In the genomic region with DNA sequence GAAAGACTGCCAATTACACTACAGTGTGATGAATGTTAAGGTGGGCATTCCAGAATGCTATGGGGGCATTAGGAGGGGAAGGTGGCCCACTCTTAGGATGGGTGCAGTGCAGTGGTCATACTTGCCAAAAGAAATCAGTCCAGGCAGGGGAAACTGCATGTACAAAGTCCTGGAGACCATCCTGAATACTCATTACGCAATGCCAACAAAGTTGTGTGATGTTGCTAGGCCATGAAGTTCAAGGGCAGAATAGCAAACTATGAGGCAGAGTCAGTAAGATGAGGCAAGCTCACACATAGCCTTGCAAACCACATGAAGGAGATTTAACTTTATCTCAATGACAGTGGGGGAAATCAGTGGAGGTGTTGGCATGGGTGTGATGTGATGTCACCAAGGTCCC, we compare ENCODE assay signal across 1 cellular context.
TF ChIP-seq lines count a peak whose summit lies in the region.

No MANE protein-coding gene starts in this region.

TF ChIP-seq in HepG2, 621 proteins besides CTCF, POLR2A, EP300 and RAD21 (continued from another document and continues in another):
- TF ChIP-seq, protein P1, sequence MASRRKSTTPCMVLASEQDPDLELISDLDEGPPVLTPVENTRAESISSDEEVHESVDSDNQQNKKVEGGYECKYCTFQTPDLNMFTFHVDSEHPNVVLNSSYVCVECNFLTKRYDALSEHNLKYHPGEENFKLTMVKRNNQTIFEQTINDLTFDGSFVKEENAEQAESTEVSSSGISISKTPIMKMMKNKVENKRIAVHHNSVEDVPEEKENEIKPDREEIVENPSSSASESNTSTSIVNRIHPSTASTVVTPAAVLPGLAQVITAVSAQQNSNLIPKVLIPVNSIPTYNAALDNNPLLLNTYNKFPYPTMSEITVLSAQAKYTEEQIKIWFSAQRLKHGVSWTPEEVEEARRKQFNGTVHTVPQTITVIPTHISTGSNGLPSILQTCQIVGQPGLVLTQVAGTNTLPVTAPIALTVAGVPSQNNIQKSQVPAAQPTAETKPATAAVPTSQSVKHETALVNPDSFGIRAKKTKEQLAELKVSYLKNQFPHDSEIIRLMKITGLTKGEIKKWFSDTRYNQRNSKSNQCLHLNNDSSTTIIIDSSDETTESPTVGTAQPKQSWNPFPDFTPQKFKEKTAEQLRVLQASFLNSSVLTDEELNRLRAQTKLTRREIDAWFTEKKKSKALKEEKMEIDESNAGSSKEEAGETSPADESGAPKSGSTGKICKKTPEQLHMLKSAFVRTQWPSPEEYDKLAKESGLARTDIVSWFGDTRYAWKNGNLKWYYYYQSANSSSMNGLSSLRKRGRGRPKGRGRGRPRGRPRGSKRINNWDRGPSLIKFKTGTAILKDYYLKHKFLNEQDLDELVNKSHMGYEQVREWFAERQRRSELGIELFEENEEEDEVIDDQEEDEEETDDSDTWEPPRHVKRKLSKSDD (CRISPR knock-in tag; IDR thresholded peaks at IDR 0.05; ENCODE audit: low read depth), result no peak
- no peak for TF ChIP-seq HCFC1 (IDR thresholded peaks at IDR 0.05; ENCODE audit: low read depth, low read length)
- TF ChIP-seq, protein P2, sequence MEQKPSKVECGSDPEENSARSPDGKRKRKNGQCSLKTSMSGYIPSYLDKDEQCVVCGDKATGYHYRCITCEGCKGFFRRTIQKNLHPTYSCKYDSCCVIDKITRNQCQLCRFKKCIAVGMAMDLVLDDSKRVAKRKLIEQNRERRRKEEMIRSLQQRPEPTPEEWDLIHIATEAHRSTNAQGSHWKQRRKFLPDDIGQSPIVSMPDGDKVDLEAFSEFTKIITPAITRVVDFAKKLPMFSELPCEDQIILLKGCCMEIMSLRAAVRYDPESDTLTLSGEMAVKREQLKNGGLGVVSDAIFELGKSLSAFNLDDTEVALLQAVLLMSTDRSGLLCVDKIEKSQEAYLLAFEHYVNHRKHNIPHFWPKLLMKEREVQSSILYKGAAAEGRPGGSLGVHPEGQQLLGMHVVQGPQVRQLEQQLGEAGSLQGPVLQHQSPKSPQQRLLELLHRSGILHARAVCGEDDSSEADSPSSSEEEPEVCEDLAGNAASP (CRISPR knock-in tag; IDR thresholded peaks at IDR 0.05; ENCODE audit: borderline replicate concordance), result peak; percentile 46; the same call in 1 of the 2 replicates
- TF ChIP-seq, protein P3, sequence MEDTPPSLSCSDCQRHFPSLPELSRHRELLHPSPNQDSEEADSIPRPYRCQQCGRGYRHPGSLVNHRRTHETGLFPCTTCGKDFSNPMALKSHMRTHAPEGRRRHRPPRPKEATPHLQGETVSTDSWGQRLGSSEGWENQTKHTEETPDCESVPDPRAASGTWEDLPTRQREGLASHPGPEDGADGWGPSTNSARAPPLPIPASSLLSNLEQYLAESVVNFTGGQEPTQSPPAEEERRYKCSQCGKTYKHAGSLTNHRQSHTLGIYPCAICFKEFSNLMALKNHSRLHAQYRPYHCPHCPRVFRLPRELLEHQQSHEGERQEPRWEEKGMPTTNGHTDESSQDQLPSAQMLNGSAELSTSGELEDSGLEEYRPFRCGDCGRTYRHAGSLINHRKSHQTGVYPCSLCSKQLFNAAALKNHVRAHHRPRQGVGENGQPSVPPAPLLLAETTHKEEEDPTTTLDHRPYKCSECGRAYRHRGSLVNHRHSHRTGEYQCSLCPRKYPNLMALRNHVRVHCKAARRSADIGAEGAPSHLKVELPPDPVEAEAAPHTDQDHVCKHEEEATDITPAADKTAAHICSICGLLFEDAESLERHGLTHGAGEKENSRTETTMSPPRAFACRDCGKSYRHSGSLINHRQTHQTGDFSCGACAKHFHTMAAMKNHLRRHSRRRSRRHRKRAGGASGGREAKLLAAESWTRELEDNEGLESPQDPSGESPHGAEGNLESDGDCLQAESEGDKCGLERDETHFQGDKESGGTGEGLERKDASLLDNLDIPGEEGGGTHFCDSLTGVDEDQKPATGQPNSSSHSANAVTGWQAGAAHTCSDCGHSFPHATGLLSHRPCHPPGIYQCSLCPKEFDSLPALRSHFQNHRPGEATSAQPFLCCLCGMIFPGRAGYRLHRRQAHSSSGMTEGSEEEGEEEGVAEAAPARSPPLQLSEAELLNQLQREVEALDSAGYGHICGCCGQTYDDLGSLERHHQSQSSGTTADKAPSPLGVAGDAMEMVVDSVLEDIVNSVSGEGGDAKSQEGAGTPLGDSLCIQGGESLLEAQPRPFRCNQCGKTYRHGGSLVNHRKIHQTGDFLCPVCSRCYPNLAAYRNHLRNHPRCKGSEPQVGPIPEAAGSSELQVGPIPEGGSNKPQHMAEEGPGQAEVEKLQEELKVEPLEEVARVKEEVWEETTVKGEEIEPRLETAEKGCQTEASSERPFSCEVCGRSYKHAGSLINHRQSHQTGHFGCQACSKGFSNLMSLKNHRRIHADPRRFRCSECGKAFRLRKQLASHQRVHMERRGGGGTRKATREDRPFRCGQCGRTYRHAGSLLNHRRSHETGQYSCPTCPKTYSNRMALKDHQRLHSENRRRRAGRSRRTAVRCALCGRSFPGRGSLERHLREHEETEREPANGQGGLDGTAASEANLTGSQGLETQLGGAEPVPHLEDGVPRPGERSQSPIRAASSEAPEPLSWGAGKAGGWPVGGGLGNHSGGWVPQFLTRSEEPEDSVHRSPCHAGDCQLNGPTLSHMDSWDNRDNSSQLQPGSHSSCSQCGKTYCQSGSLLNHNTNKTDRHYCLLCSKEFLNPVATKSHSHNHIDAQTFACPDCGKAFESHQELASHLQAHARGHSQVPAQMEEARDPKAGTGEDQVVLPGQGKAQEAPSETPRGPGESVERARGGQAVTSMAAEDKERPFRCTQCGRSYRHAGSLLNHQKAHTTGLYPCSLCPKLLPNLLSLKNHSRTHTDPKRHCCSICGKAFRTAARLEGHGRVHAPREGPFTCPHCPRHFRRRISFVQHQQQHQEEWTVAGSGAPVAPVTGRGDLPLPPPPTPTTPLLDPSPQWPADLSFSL (CRISPR knock-in tag; IDR thresholded peaks at IDR 0.05), result peak; percentile 91
- peak; percentile 55; the same call in 1 of the 2 replicates for TF ChIP-seq ZNF780A (CRISPR knock-in tag; IDR thresholded peaks at IDR 0.05)
- TF ChIP-seq HNRNPH1 (optimal IDR thresholded peaks at IDR 0.05; ENCODE audit: low read depth, low read length), result no peak
- TF ChIP-seq, protein P4, sequence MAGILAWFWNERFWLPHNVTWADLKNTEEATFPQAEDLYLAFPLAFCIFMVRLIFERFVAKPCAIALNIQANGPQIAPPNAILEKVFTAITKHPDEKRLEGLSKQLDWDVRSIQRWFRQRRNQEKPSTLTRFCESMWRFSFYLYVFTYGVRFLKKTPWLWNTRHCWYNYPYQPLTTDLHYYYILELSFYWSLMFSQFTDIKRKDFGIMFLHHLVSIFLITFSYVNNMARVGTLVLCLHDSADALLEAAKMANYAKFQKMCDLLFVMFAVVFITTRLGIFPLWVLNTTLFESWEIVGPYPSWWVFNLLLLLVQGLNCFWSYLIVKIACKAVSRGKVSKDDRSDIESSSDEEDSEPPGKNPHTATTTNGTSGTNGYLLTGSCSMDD (CRISPR knock-in tag; IDR thresholded peaks at IDR 0.05), result no peak
- no peak for TF ChIP-seq ZFP41 (CRISPR knock-in tag; IDR thresholded peaks at IDR 0.05; ENCODE audit: borderline replicate concordance)
- no peak for TF ChIP-seq ZNF546 (CRISPR knock-in tag; conservative IDR thresholded peaks at IDR 0.05)
- peak; percentile 73 for TF ChIP-seq TBX2 (CRISPR knock-in tag; IDR thresholded peaks at IDR 0.05; ENCODE audit: borderline replicate concordance)
- no peak for TF ChIP-seq ZNF432 (CRISPR knock-in tag; IDR thresholded peaks at IDR 0.05; ENCODE audit: borderline replicate concordance)
- TF ChIP-seq ZNF138 (CRISPR knock-in tag; IDR thresholded peaks at IDR 0.05; ENCODE audit: low read depth), result no peak
- TF ChIP-seq, protein P5, sequence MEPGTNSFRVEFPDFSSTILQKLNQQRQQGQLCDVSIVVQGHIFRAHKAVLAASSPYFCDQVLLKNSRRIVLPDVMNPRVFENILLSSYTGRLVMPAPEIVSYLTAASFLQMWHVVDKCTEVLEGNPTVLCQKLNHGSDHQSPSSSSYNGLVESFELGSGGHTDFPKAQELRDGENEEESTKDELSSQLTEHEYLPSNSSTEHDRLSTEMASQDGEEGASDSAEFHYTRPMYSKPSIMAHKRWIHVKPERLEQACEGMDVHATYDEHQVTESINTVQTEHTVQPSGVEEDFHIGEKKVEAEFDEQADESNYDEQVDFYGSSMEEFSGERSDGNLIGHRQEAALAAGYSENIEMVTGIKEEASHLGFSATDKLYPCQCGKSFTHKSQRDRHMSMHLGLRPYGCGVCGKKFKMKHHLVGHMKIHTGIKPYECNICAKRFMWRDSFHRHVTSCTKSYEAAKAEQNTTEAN (CRISPR knock-in tag; conservative IDR thresholded peaks at IDR 0.05), result no peak
- peak; percentile 65; the same call in 1 of the 2 replicates for TF ChIP-seq ZNF12 (CRISPR knock-in tag; IDR thresholded peaks at IDR 0.05)
- TF ChIP-seq, protein P6, sequence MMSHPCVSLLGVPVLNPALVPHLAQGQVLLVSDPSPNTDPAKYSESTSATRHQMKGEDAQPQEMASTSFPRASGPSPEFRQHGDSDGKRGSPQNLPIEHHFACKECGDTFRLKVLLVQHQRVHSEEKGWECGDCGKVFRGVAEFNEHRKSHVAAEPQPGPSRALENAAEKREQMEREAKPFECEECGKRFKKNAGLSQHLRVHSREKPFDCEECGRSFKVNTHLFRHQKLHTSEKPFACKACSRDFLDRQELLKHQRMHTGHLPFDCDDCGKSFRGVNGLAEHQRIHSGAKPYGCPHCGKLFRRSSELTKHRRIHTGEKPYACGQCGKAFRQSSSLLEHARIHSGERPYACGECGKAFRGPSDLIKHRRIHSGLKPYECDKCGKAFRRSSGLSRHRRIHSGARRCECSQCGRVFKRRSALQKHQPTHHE (CRISPR knock-in tag; IDR thresholded peaks at IDR 0.05; ENCODE audit: borderline replicate concordance), result no peak
- TF ChIP-seq ZNF337 (CRISPR knock-in tag; IDR thresholded peaks at IDR 0.05; ENCODE audit: borderline replicate concordance, low read depth), result no peak
- TF ChIP-seq, protein P7, sequence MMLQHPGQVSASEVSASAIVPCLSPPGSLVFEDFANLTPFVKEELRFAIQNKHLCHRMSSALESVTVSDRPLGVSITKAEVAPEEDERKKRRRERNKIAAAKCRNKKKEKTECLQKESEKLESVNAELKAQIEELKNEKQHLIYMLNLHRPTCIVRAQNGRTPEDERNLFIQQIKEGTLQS (CRISPR knock-in tag; IDR thresholded peaks at IDR 0.05), result no peak; the same call in 1 of the 2 replicates
- TF ChIP-seq SMAD3 (CRISPR knock-in tag; IDR thresholded peaks at IDR 0.05), result no peak; the same call in 1 of the 2 replicates
- no peak for TF ChIP-seq PAF1 (CRISPR knock-in tag; IDR thresholded peaks at IDR 0.05)
- TF ChIP-seq KLF6 (CRISPR knock-in tag; IDR thresholded peaks at IDR 0.05), result no peak
- TF ChIP-seq ZBTB8A (CRISPR knock-in tag; IDR thresholded peaks at IDR 0.05; ENCODE audit: borderline replicate concordance, low read depth), result no peak
- no peak for TF ChIP-seq SP5 (CRISPR knock-in tag; IDR thresholded peaks at IDR 0.05; ENCODE audit: borderline replicate concordance, low read depth)
- TF ChIP-seq ZC3H13 (CRISPR knock-in tag; IDR thresholded peaks at IDR 0.05), result no peak
- no peak for TF ChIP-seq SMYD3 (CRISPR knock-in tag; IDR thresholded peaks at IDR 0.05)
- TF ChIP-seq, protein P8, sequence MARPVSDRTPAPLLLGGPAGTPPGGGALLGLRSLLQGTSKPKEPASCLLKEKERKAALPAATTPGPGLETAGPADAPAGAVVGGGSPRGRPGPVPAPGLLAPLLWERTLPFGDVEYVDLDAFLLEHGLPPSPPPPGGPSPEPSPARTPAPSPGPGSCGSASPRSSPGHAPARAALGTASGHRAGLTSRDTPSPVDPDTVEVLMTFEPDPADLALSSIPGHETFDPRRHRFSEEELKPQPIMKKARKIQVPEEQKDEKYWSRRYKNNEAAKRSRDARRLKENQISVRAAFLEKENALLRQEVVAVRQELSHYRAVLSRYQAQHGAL (CRISPR knock-in tag; IDR thresholded peaks at IDR 0.05; ENCODE audit: not compliant biosample characterization), result no peak
- TF ChIP-seq FOSL2 (CRISPR knock-in tag; IDR thresholded peaks at IDR 0.05), result peak; percentile 88
- no peak for TF ChIP-seq GTF3A (CRISPR knock-in tag; conservative IDR thresholded peaks at IDR 0.05)
- no peak for TF ChIP-seq ZNF703 (CRISPR knock-in tag; IDR thresholded peaks at IDR 0.05; ENCODE audit: borderline replicate concordance)
- TF ChIP-seq ZNF768 (CRISPR knock-in tag; IDR thresholded peaks at IDR 0.05), result no peak
- TF ChIP-seq, protein P9, sequence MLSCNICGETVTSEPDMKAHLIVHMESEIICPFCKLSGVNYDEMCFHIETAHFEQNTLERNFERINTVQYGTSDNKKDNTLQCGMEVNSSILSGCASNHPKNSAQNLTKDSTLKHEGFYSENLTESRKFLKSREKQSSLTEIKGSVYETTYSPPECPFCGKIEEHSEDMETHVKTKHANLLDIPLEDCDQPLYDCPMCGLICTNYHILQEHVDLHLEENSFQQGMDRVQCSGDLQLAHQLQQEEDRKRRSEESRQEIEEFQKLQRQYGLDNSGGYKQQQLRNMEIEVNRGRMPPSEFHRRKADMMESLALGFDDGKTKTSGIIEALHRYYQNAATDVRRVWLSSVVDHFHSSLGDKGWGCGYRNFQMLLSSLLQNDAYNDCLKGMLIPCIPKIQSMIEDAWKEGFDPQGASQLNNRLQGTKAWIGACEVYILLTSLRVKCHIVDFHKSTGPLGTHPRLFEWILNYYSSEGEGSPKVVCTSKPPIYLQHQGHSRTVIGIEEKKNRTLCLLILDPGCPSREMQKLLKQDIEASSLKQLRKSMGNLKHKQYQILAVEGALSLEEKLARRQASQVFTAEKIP (CRISPR knock-in tag; IDR thresholded peaks at IDR 0.05; ENCODE audit: borderline replicate concordance), result no peak
- TF ChIP-seq, protein P10, sequence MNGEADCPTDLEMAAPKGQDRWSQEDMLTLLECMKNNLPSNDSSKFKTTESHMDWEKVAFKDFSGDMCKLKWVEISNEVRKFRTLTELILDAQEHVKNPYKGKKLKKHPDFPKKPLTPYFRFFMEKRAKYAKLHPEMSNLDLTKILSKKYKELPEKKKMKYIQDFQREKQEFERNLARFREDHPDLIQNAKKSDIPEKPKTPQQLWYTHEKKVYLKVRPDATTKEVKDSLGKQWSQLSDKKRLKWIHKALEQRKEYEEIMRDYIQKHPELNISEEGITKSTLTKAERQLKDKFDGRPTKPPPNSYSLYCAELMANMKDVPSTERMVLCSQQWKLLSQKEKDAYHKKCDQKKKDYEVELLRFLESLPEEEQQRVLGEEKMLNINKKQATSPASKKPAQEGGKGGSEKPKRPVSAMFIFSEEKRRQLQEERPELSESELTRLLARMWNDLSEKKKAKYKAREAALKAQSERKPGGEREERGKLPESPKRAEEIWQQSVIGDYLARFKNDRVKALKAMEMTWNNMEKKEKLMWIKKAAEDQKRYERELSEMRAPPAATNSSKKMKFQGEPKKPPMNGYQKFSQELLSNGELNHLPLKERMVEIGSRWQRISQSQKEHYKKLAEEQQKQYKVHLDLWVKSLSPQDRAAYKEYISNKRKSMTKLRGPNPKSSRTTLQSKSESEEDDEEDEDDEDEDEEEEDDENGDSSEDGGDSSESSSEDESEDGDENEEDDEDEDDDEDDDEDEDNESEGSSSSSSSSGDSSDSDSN (CRISPR knock-in tag; IDR thresholded peaks at IDR 0.05), result no peak
- TF ChIP-seq, protein P11, sequence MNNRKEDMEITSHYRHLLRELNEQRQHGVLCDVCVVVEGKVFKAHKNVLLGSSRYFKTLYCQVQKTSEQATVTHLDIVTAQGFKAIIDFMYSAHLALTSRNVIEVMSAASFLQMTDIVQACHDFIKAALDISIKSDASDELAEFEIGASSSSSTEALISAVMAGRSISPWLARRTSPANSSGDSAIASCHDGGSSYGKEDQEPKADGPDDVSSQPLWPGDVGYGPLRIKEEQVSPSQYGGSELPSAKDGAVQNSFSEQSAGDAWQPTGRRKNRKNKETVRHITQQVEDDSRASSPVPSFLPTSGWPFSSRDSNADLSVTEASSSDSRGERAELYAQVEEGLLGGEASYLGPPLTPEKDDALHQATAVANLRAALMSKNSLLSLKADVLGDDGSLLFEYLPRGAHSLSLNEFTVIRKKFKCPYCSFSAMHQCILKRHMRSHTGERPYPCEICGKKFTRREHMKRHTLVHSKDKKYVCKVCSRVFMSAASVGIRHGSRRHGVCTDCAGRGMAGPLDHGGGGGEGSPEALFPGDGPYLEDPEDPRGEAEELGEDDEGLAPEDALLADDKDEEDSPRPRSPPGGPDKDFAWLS (CRISPR knock-in tag; IDR thresholded peaks at IDR 0.05; ENCODE audit: borderline replicate concordance), result no peak
- peak; percentile 45; the same call in 1 of the 2 replicates for TF ChIP-seq HDAC1 (CRISPR knock-in tag; IDR thresholded peaks at IDR 0.05)
- TF ChIP-seq ZNF850 (CRISPR knock-in tag; conservative IDR thresholded peaks at IDR 0.05), result no peak
